8 cellular contexts compared by ENCODE assay signal in the genomic region with DNA sequence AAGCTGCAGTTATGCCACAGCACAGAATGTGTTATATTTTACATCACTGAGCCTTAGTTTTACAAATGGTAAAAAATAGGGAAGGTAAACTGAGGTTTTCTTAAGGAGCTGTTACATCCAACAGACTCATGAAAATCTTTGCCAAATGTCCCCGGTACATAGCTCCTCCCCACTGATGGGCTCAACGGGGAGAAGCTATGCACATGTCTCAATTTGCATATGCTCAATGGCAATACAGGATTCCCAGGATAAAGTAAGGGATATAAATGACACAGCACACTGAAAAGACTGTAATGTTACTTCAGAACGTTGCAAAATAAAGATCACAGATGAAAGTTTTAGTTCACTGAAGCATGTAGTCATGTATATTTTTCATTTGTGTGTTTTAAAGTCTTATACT. TPM values are rescaled to one million over a fixed set of nuclear protein-coding genes. Genes with fewer than 3 reads are reported as not detected.
"Had no signal": no experiment of that assay in that cellular context is flagged by ENCODE, and none has a peak within 500 bp of the region (broad histone marks: within the 10 kb centered on the region; RNA-seq: fewer than 3 reads in every experiment).

No MANE protein-coding gene starts in this region.

RNA-seq across cellular contexts. Expression of gene SYNPO2L, which starts 58.7 kb away (rescaled TPM):
- total RNA-seq: activated B cell treated with CpG ODN at 0.5 μM for 24 hours; activated CD8-positive, alpha-beta T cell treated with anti-CD3 and anti-CD28 coated beads for 36 hours; activated T-helper 17 cell treated with anti-CD3 and anti-CD28 coated beads, Interleukin-2, amount 50 U/mL, for 72 hours; bronchial epithelial cell; dermis blood vessel endothelial cell; endothelial cell of umbilical vein; frontal cortex; T-cell had no signal
- polyA plus RNA-seq: endothelial cell of umbilical vein had no signal
